Comparison of ENCODE assay signal across 9 cellular contexts in genomic region chr12:94874086-94874985, GRCh38.
DNase-seq lines count a peak whose midpoint lies in the region; TF ChIP-seq lines count a peak whose summit lies in the region.
"Had no signal": no experiment of that assay in that cellular context is flagged by ENCODE, and none has a peak within 500 bp of the region (broad histone marks: within the 10 kb centered on the region; RNA-seq: fewer than 3 reads in every experiment).

No MANE protein-coding gene starts in this region.

- H3K4me1 ChIP-seq in HUES48 (ENCODE audit: control insufficient read depth, insufficient read depth, low read length), result peaks cover 10% of the 10 kb centered on the region; the same call in 1 of the 2 replicates

- H3K4me3 ChIP-seq in AG09309 (ENCODE audit: control insufficient read depth, low read depth, low read length) (peak overlapping the region; percentile 31), HUES48 (ENCODE audit: low read depth, low read length) (peak overlapping the region; percentile 66)

- DNase-seq in AG09309 (ENCODE audit: low read depth), result no peak
- DNase-seq in NCI-H2171 (lab: John Stamatoyannopoulos, UW), result no peak
- no peak for DNase-seq in NCI-H446 treated with DMSO at 0.1 percent for 48 hours (lab: John Stamatoyannopoulos, UW)
- no peak for DNase-seq in GM13976 (ENCODE audit: low spot score)
- no peak for DNase-seq in HUDEP-2 (lab: John Stamatoyannopoulos, UW; ENCODE audit: unreplicated experiment in 76 of 76)
- DNase-seq: GF-D8 had no signal

- TF ChIP-seq CTCF in AG09309 (IDR thresholded peaks at IDR 0.05; ENCODE audit: control insufficient read depth, insufficient read depth, low read depth, low read length, missing control alignments) (no peak), nephron (IDR thresholded peaks at IDR 0.05; ENCODE audit: unreplicated experiment in 3 of 3) (no peak), GM13976 (IDR thresholded peaks at IDR 0.05; ENCODE audit: borderline replicate concordance, control extremely low read depth, extremely low read depth, insufficient read depth, missing control alignments) (no peak)

- intact Hi-C loops in dendritic cell treated with granulocyte-macrophage colony-stimulating factor and Interleukin-4, amounts not matched to agents 40 ng/mL and 50 ng/mL, for 4 days (cut with micrococcal nuclease), result no loop called here

- no peaks in the 10 kb centered on the region for H3K9me3 ChIP-seq in HUES48 (ENCODE audit: control insufficient read depth, insufficient read depth, low read length)

- no peak overlapping the region for H3K27ac ChIP-seq in HUES48 (ENCODE audit: low read depth, low read length)

- H3K4me1 Mint-ChIP-seq in dendritic cell treated with granulocyte-macrophage colony-stimulating factor and Interleukin-4, amounts not matched to agents 40 ng/mL and 50 ng/mL, for 4 days (ENCODE audit: low read depth), result peaks cover 8% of the 10 kb centered on the region
- peaks cover 20% of the 10 kb centered on the region for H3K4me1 Mint-ChIP-seq in nephron

- no peaks in the 10 kb centered on the region for H3K36me3 Mint-ChIP-seq in dendritic cell treated with granulocyte-macrophage colony-stimulating factor and Interleukin-4, amounts not matched to agents 40 ng/mL and 50 ng/mL, for 4 days (ENCODE audit: low read depth)
- H3K36me3 Mint-ChIP-seq in nephron (ENCODE audit: low read depth), result no peaks in the 10 kb centered on the region

- no peak overlapping the region for H3K9ac ChIP-seq in HUES48 (ENCODE audit: low read depth, low read length)

- in situ Hi-C loops in GM13976 (cut with MboI; ENCODE audit: low sequenced_read_pairs, unreplicated experiment), result loop anchor here (10.0 kb wide), 1 partner anchor 310 kb away; no protein-coding TSS in a partner anchor

- H3K27me3 Mint-ChIP-seq in dendritic cell treated with granulocyte-macrophage colony-stimulating factor and Interleukin-4, amounts not matched to agents 40 ng/mL and 50 ng/mL, for 4 days, result peaks cover 72% of the 10 kb centered on the region
- peaks cover 87% of the 10 kb centered on the region for H3K27me3 Mint-ChIP-seq in nephron (ENCODE audit: low read depth)

- H3K4me3 Mint-ChIP-seq in dendritic cell treated with granulocyte-macrophage colony-stimulating factor and Interleukin-4, amounts not matched to agents 40 ng/mL and 50 ng/mL, for 4 days, result peak overlapping the region; percentile 69
- peak overlapping the region; percentile 87 to 89 (median 88) for H3K4me3 Mint-ChIP-seq in nephron

- no peak overlapping the region for H3K27ac Mint-ChIP-seq in dendritic cell treated with granulocyte-macrophage colony-stimulating factor and Interleukin-4, amounts not matched to agents 40 ng/mL and 50 ng/mL, for 4 days
- peak overlapping the region in 1 of 3 experiments; percentile 2 for H3K27ac Mint-ChIP-seq in nephron

- no peaks in the 10 kb centered on the region for H3K9me3 Mint-ChIP-seq in dendritic cell treated with granulocyte-macrophage colony-stimulating factor and Interleukin-4, amounts not matched to agents 40 ng/mL and 50 ng/mL, for 4 days
- no peaks in the 10 kb centered on the region for H3K9me3 Mint-ChIP-seq in nephron

- H3K36me3 ChIP-seq in HUES48 (ENCODE audit: control insufficient read depth, insufficient read depth, low read length), result no peaks in the 10 kb centered on the region

- H3K27me3 ChIP-seq in HUES48 (ENCODE audit: control insufficient read depth, insufficient read depth, low read length), result peaks cover 52% of the 10 kb centered on the region
